ENCODE assay signal across 1 cellular context in the genomic region with DNA sequence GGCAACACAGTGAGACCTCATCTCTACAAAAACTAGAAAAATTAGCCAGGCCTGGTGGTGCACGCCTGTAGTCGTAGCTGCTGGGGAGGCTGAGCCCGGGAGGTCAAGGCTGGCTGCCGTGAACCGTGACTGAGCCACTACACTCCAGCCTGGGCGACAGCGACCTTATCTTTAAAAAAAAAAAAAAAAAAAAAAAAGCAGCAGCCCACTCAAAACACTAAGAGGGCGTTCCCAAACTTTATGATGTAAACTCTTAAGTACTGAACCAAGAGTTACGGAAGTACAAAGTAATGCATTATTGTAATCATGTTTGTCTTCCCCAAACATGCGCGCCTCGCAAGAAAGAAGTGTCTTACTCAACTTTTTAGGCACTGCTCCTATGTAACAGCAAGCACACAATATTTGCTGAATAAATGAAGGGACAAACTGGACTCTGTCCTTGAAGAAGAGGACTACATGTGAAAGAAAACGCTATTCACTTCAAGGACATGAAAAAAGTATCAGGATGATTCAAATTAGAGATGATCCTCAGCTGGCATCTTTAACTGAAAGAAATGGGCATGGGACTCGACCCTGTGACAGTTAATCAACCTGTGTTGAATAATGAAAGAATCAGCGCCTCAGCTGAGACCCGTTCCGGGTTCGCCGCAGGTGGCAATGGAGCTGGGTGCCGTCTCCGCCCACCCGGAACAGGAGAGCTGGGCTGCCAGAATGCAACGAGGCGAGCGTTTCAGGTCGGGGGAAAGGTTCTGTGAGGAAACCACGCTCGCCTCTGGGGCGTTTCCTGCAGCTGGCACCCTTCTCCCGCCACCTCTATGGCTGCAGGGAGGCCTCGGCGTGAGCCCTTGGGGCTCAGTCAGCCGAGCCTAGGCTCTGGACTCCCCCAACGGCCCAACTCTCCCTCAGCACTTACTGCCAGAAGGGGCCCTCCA.
TF ChIP-seq lines count a peak whose summit lies in the region.

No MANE protein-coding gene starts in this region.

TF ChIP-seq in HepG2, 621 proteins besides CTCF, POLR2A, EP300 and RAD21 (continued from another document):
- TF ChIP-seq PATZ1 (CRISPR knock-in tag; IDR thresholded peaks at IDR 0.05), result 0 out of 2 replicates have a peak, but pooled peaks have one; percentile 17
- 0 out of 2 replicates have a peak, but pooled peaks have one; percentile 17 for TF ChIP-seq IRX3 (CRISPR knock-in tag; IDR thresholded peaks at IDR 0.05; ENCODE audit: borderline replicate concordance, low read depth)
- TF ChIP-seq, protein P1, sequence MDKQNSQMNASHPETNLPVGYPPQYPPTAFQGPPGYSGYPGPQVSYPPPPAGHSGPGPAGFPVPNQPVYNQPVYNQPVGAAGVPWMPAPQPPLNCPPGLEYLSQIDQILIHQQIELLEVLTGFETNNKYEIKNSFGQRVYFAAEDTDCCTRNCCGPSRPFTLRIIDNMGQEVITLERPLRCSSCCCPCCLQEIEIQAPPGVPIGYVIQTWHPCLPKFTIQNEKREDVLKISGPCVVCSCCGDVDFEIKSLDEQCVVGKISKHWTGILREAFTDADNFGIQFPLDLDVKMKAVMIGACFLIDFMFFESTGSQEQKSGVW (CRISPR knock-in tag; IDR thresholded peaks at IDR 0.05; ENCODE audit: borderline replicate concordance), result no peak
- TF ChIP-seq PRDM10 (CRISPR knock-in tag; IDR thresholded peaks at IDR 0.05; ENCODE audit: low read depth), result peak; percentile 10; the same call in 1 of the 2 replicates
- TF ChIP-seq ZNF20 (CRISPR knock-in tag; IDR thresholded peaks at IDR 0.05), result 0 out of 2 replicates have a peak, but pooled peaks have one; percentile 33
- no peak for TF ChIP-seq NFE2L2 (IDR thresholded peaks at IDR 0.05; ENCODE audit: low read length)
- TF ChIP-seq ZSCAN9 (CRISPR knock-in tag; IDR thresholded peaks at IDR 0.05; ENCODE audit: borderline replicate concordance), result peak; percentile 25; the same call in 1 of the 2 replicates
- peak; percentile 84; the same call in 1 of the 2 replicates for TF ChIP-seq SAFB2 (CRISPR knock-in tag; IDR thresholded peaks at IDR 0.05; ENCODE audit: borderline replicate concordance, low read depth)
- no peak for TF ChIP-seq ZNF251 (CRISPR knock-in tag; IDR thresholded peaks at IDR 0.05)
- no peak for TF ChIP-seq CHD2 (IDR thresholded peaks at IDR 0.05; ENCODE audit: low read depth, low read length)
- 0 out of 2 replicates have a peak, but pooled peaks have one; percentile 26 for TF ChIP-seq ZNF678 (CRISPR knock-in tag; IDR thresholded peaks at IDR 0.05)
- no peak for TF ChIP-seq TERF1 (CRISPR knock-in tag; IDR thresholded peaks at IDR 0.05)
- TF ChIP-seq ASH2L (IDR thresholded peaks at IDR 0.05; ENCODE audit: insufficient read length, low read depth, low read length), result peak; percentile 14
- TF ChIP-seq ZMYM3 (CRISPR knock-in tag; IDR thresholded peaks at IDR 0.05), result peak; percentile 69
- peak; percentile 74 for TF ChIP-seq SP5 (CRISPR knock-in tag; IDR thresholded peaks at IDR 0.05; ENCODE audit: borderline replicate concordance, low read depth)
- TF ChIP-seq HOXA7 (CRISPR knock-in tag; IDR thresholded peaks at IDR 0.05), result 0 out of 2 replicates have a peak, but pooled peaks have one; percentile 5
- peak; percentile 46; the same call in 1 of the 2 replicates for TF ChIP-seq ZNF337 (CRISPR knock-in tag; IDR thresholded peaks at IDR 0.05; ENCODE audit: borderline replicate concordance, low read depth)
- no peak for TF ChIP-seq PHB2 (IDR thresholded peaks at IDR 0.05; ENCODE audit: partially characterized antibody)
- TF ChIP-seq KLF13 (CRISPR knock-in tag; IDR thresholded peaks at IDR 0.05), result peak; percentile 69; the same call in 1 of the 2 replicates
